1 cellular context compared by ENCODE assay signal in genomic region chr1:17488977-17489739, GRCh38.
TF ChIP-seq lines count a peak whose summit lies in the region.

No MANE protein-coding gene starts in this region.

TF ChIP-seq in HepG2, 621 proteins besides CTCF, POLR2A, EP300 and RAD21:
- TF ChIP-seq ATF7-NPFF (CRISPR knock-in tag; IDR thresholded peaks at IDR 0.05; ENCODE audit: low read depth) (no peak), HNF4A (CRISPR knock-in tag; IDR thresholded peaks at IDR 0.05) (peak; percentile 20; the same call in 1 of the 2 replicates)
